1 cellular context compared by ENCODE assay signal in genomic region chr17:69050999-69051775, GRCh38.
TF ChIP-seq lines count a peak whose summit lies in the region.

No MANE protein-coding gene starts in this region.

TF ChIP-seq in IMR-90, 13 proteins besides CTCF, POLR2A, EP300 and RAD21:
- TF ChIP-seq BHLHE40 (IDR thresholded peaks at IDR 0.05; ENCODE audit: low read depth, low read length) (no peak), RCOR1 (IDR thresholded peaks at IDR 0.05; ENCODE audit: insufficient replicate concordance, low read length) (no peak), ELK1 (IDR thresholded peaks at IDR 0.05; ENCODE audit: borderline replicate concordance, low read depth, low read length) (no peak), CEBPB (IDR thresholded peaks at IDR 0.05; ENCODE audit: low read depth, low read length) (peak; percentile 77), SMC3 (IDR thresholded peaks at IDR 0.05; ENCODE audit: low read depth, low read length) (no peak), MXI1 (IDR thresholded peaks at IDR 0.05; ENCODE audit: borderline replicate concordance, low read depth, low read length) (no peak)
